Comparison of ENCODE assay signal across 8 cellular contexts in the genomic region with DNA sequence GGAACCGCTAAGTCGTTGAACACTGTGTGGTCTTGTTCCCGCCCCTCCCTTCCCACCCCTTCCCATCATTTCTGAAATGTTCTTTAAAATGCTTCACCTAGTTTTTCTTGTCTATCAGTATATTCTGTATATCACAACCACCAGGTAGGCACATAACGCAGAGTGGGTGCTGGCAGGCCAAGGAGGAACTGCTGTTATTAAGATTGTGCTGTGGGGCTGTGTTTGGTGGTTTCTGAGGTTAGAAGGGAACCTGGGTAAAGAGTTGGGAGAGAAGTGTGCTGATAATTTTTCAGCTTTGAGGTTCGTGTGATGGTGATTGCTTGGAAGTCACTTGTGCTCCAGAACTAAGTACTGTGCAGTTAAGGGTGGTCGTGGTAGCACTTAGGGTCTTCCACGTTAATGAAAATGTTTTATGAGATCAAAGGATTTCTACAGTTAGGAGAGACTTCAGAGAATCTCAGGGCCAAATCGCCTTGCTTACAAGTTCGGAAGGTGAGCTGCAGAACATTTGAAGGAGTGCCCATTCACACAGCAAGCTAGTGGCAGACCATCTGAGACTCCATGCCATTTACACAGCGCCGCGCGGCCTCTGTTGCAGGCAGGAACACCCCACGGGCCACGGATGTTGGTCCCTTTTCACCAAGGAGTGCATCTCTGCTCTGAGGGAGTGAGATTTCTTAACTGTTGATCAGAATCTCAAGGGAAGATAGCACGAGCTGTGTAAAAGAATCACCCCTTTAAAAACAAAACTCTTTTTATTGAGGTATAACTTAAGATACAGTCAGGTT. TPM values are rescaled to one million over a fixed set of nuclear protein-coding genes. Genes with fewer than 3 reads are reported as not detected.
DNase-seq lines count a peak whose midpoint lies in the region; ATAC-seq and TF ChIP-seq lines count a peak whose summit lies in the region.

No MANE protein-coding gene starts in this region.

- TF ChIP-seq POLR2A in transverse colon (IDR thresholded peaks at IDR 0.05), result no peak

- peaks cover 59% of the 10 kb centered on the region for H3K36me3 Mint-ChIP-seq in activated T-helper 17 cell treated with anti-CD3 and anti-CD28 coated beads, Interleukin-2, amount 50 U/mL, for 72 hours (ENCODE audit: low read depth)
- peaks cover 0 to 5% (median 4%) of the 10 kb centered on the region in 3 donors for H3K36me3 Mint-ChIP-seq in immature natural killer cell

- WGBS in transverse colon (ENCODE audit: low coverage in 1 of 2), 2 donors, result 58 to 60% methylated on average over 6 to 16 of the region's 16 CpGs

- no peaks in the 10 kb centered on the region for H3K9me3 ChIP-seq in transverse colon

- no peak for TF ChIP-seq EP300 in transverse colon (IDR thresholded peaks at IDR 0.05; ENCODE audit: low read depth)

- ATAC-seq in activated T-helper 17 cell treated with anti-CD3 and anti-CD28 coated beads, Interleukin-2, amount 50 U/mL, for 72 hours (replicated peaks), result no peak

- H3K27ac Mint-ChIP-seq in activated T-helper 17 cell treated with anti-CD3 and anti-CD28 coated beads, Interleukin-2, amount 50 U/mL, for 72 hours, result peak overlapping the region; percentile 68
- H3K27ac Mint-ChIP-seq in immature natural killer cell, result peak overlapping the region; percentile 31 to 89 (median 84)

- H3K4me3 Mint-ChIP-seq in activated T-helper 17 cell treated with anti-CD3 and anti-CD28 coated beads, Interleukin-2, amount 50 U/mL, for 72 hours, result peak overlapping the region; percentile 78
- H3K4me3 Mint-ChIP-seq in immature natural killer cell, result peak overlapping the region; percentile 65 to 81 (median 79)

- H3K4me1 ChIP-seq in transverse colon, result peaks cover 17 to 26% (median 18%) of the 10 kb centered on the region in 4 donors

- DNase-seq in activated naive CD4-positive, alpha-beta T cell treated with Interleukin-2 at 50 U/mL for 16 hours, result peak; percentile 17
- no peak for DNase-seq in activated naive CD4-positive, alpha-beta T cell (lab: John Stamatoyannopoulos, UW)
- no peak for DNase-seq in immature natural killer cell
- DNase-seq in transverse colon, result no peak
- no peak for DNase-seq in activated gamma-delta T cell (lab: John Stamatoyannopoulos, UW)
- no peak for DNase-seq in middle frontal gyrus (ENCODE audit: extremely low spot score, low spot score)
- no peak for DNase-seq in NCI-H446 (lab: John Stamatoyannopoulos, UW)

- peak overlapping the region; percentile 93 to 99 (median 96) for H3K27ac ChIP-seq in transverse colon

- intact Hi-C loops in transverse colon (cut with DNase I; ENCODE audit: low total_unique reads), result no loop called here

- no peaks in the 10 kb centered on the region for H3K9me3 Mint-ChIP-seq in activated T-helper 17 cell treated with anti-CD3 and anti-CD28 coated beads, Interleukin-2, amount 50 U/mL, for 72 hours
- no peaks in the 10 kb centered on the region for H3K9me3 Mint-ChIP-seq in immature natural killer cell

- H3K27me3 Mint-ChIP-seq in activated T-helper 17 cell treated with anti-CD3 and anti-CD28 coated beads, Interleukin-2, amount 50 U/mL, for 72 hours, result no peaks in the 10 kb centered on the region
- H3K27me3 Mint-ChIP-seq in immature natural killer cell (ENCODE audit: low read depth in 3 of 3), result peaks cover 0 to 3% (median 2%) of the 10 kb centered on the region in 3 donors

- in situ Hi-C loops in transverse colon (cut with MboI; ENCODE audit: low pct_ligation_motif_present in 1 of 4, low pct_unique_long_range_greater_than_20kb in 1 of 4, low sequenced_read_pairs in 3 of 4), result loop anchor here in 2 of 4 donors (25.0 kb wide), 1 partner anchor 178 kb away; no protein-coding TSS in a partner anchor

- peaks cover 43% of the 10 kb centered on the region for H3K4me1 Mint-ChIP-seq in activated T-helper 17 cell treated with anti-CD3 and anti-CD28 coated beads, Interleukin-2, amount 50 U/mL, for 72 hours
- H3K4me1 Mint-ChIP-seq in immature natural killer cell, result peaks cover 51 to 64% of the 10 kb centered on the region in 2 donors

- H3K4me3 ChIP-seq in transverse colon, result peak overlapping the region; percentile 66 to 89 (median 77)

- no peaks in the 10 kb centered on the region for H3K27me3 ChIP-seq in transverse colon

- no peak for TF ChIP-seq CTCF in transverse colon (IDR thresholded peaks at IDR 0.05)

- no peaks in the 10 kb centered on the region for H3K36me3 ChIP-seq in transverse colon

RNA-seq across cellular contexts. Expression of a gene that starts 1.6 kb away (rescaled TPM):
- total RNA-seq in activated T-helper 17 cell treated with anti-CD3 and anti-CD28 coated beads, Interleukin-2, amount 50 U/mL, for 72 hours, result 10 to 100 TPM; 58.8 to 75.9 TPM
- 10 to 100 TPM; 17.3 to 25.6 (median 17.4) TPM for polyA plus RNA-seq in immature natural killer cell
- total RNA-seq in transverse colon, result 10 to 100 TPM; 47.9 to 91.8 (median 66.2) TPM
